In the genomic region with DNA sequence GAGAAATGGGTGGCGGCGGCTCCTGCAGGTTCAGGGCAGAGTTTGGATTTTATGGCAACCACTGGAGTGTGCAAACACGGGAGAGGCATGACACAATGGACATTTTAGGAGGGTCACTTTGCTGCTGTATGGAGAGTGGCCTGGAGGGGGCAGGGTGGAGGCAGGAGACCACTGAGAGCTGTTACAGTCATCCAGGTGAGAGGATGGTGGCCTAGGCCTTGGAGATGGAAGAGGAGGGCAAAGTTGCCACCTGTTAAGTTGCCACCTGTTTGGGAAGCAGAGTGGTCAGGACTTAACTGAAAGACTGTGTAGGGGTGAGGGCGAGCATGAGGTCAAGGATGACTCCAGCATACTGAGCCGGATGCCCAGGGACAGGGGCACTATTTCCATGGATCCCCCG, we compare ENCODE assay signal across 8 cellular contexts. TPM values are rescaled to one million over a fixed set of nuclear protein-coding genes. Genes with fewer than 3 reads are reported as not detected.
DNase-seq lines count a peak whose midpoint lies in the region; ATAC-seq and TF ChIP-seq lines count a peak whose summit lies in the region.

No MANE protein-coding gene starts in this region.

- peaks cover 0 to 9% (median 0%) of the 10 kb centered on the region in 9 donors for H3K36me3 ChIP-seq in heart left ventricle
- peaks cover 0 to 6% (median 0%) of the 10 kb centered on the region in 4 donors for H3K36me3 ChIP-seq in upper lobe of left lung

- no peaks in the 10 kb centered on the region for H3K9me3 Mint-ChIP-seq in activated naive CD8-positive, alpha-beta T cell treated with anti-CD3 and anti-CD28 coated beads, Interleukin-2, amount 50 U/mL, for 24 hours

- H3K9me3 ChIP-seq in heart left ventricle (no peaks in the 10 kb centered on the region), upper lobe of left lung (no peaks in the 10 kb centered on the region)

- H3K27ac ChIP-seq in heart left ventricle (no peak overlapping the region), upper lobe of left lung (no peak overlapping the region)

- TF ChIP-seq EP300 in upper lobe of left lung (IDR thresholded peaks at IDR 0.05): no peak

- ATAC-seq in heart left ventricle (peak in 1 of 4 donors; percentile 19), left cardiac atrium (no peak), left colon (peak; percentile 30), upper lobe of left lung (ENCODE audit: low FRiP score in 2 of 2) (no peak), HG03135 (IDR thresholded peaks at IDR 0.05; ENCODE audit: unreplicated experiment) (no peak)
- peak; percentile 56 for ATAC-seq in activated naive CD8-positive, alpha-beta T cell treated with anti-CD3 and anti-CD28 coated beads, Interleukin-2, amount 50 U/mL, for 24 hours

- 64 to 71% (median 66%) methylated on average over 6 of the region's 6 CpGs for WGBS in heart left ventricle, 4 donors
- 60 to 62% methylated on average over 4 to 6 of the region's 6 CpGs for WGBS in upper lobe of left lung, 2 donors

- peak overlapping the region; percentile 51 for H3K4me3 Mint-ChIP-seq in activated naive CD8-positive, alpha-beta T cell treated with anti-CD3 and anti-CD28 coated beads, Interleukin-2, amount 50 U/mL, for 24 hours

- peak in 1 of 5 donors; percentile 56 for DNase-seq in heart left ventricle
- DNase-seq in left cardiac atrium: no peak
- DNase-seq in RPMI8226: peak; percentile 44
- peak; percentile 72 for DNase-seq in activated naive CD8-positive, alpha-beta T cell treated with anti-CD3 and anti-CD28 coated beads, Interleukin-2, amount 50 U/mL, for 24 hours
- peak; percentile 62 to 76 for DNase-seq in left colon
- no peak for DNase-seq in upper lobe of left lung
- no peak for DNase-seq in HPDE6-E6E7 (ENCODE audit: extremely low spot score)

- H3K27me3 ChIP-seq in heart left ventricle (no peaks in the 10 kb centered on the region), upper lobe of left lung (no peaks in the 10 kb centered on the region)

- TF ChIP-seq POLR2A in heart left ventricle (IDR thresholded peaks at IDR 0.05) (no peak), upper lobe of left lung (IDR thresholded peaks at IDR 0.05) (no peak)

- intact Hi-C loops in heart left ventricle (cut with DNase I): loop anchor here in 2 of 10 donors (5.0 kb wide), 2 partner anchors 118 to 122 kb away; a partner anchor contains a TSS
- intact Hi-C loops in left cardiac atrium (cut with DNase I): no loop called here
- intact Hi-C loops in left colon (cut with DNase I, micrococcal nuclease): no loop called here

- H3K4me3 ChIP-seq in heart left ventricle (no peak overlapping the region), upper lobe of left lung (no peak overlapping the region)

- no peaks in the 10 kb centered on the region for H3K27me3 Mint-ChIP-seq in activated naive CD8-positive, alpha-beta T cell treated with anti-CD3 and anti-CD28 coated beads, Interleukin-2, amount 50 U/mL, for 24 hours

- peak overlapping the region; percentile 59 for H3K27ac Mint-ChIP-seq in activated naive CD8-positive, alpha-beta T cell treated with anti-CD3 and anti-CD28 coated beads, Interleukin-2, amount 50 U/mL, for 24 hours

- H3K4me1 ChIP-seq in heart left ventricle (peaks cover 0 to 33% (median 19%) of the 10 kb centered on the region in 12 donors), upper lobe of left lung (peaks cover 16 to 40% (median 20%) of the 10 kb centered on the region in 4 donors)

- peaks cover 40% of the 10 kb centered on the region for H3K4me1 Mint-ChIP-seq in activated naive CD8-positive, alpha-beta T cell treated with anti-CD3 and anti-CD28 coated beads, Interleukin-2, amount 50 U/mL, for 24 hours

- peak; percentile 39 to 67 (median 52) for TF ChIP-seq CTCF in heart left ventricle (IDR thresholded peaks at IDR 0.05)
- TF ChIP-seq CTCF in upper lobe of left lung (IDR thresholded peaks at IDR 0.05): peak in 5 of 6 experiments; percentile 36 to 58 (median 43)

- H3K36me3 Mint-ChIP-seq in activated naive CD8-positive, alpha-beta T cell treated with anti-CD3 and anti-CD28 coated beads, Interleukin-2, amount 50 U/mL, for 24 hours (ENCODE audit: low read depth): peaks cover 5% of the 10 kb centered on the region

RNA-seq across cellular contexts. Expression of a gene that starts 2.3 kb away (rescaled TPM):
- total RNA-seq in heart left ventricle (1 to 10 TPM; 3.5 to 9.1 (median 5.8) TPM), left cardiac atrium (1 to 10 TPM; 6.2 to 9.0 TPM), left colon (10 to 100 TPM; 27.4 to 40.6 TPM), upper lobe of left lung (100 to 1,000 TPM in 1 of 6 donors, 10 to 100 TPM in 5; 20.4 to 115 (median 28.2) TPM)
- 1 to 10 TPM; 7.6 to 8.0 TPM for polyA plus RNA-seq in heart left ventricle

RNA-seq across cellular contexts. Expression of a gene that starts 12.2 kb away (rescaled TPM):
- total RNA-seq in heart left ventricle: 100 to 1,000 TPM in 7 of 9 donors, 10 to 100 TPM in 2; 90.3 to 151 (median 105) TPM
- polyA plus RNA-seq in heart left ventricle: 100 to 1,000 TPM in 1 of 2 donors, 10 to 100 TPM in 1; 94.4 to 207 TPM
- 10 to 100 TPM; 86.7 to 94.1 TPM for total RNA-seq in left cardiac atrium
- total RNA-seq in left colon: 100 to 1,000 TPM; 214 to 243 TPM
- total RNA-seq in upper lobe of left lung: 100 to 1,000 TPM in 3 of 6 donors, 10 to 100 TPM in 3; 83.8 to 191 (median 135) TPM

RNA-seq across cellular contexts. Expression of a gene that starts 14.4 kb away (rescaled TPM):
- 10 to 100 TPM in 1 of 9 donors, 1 to 10 TPM in 4, under 1 TPM in 4; 0.14 to 14.2 (median 1.6) TPM for total RNA-seq in heart left ventricle
- polyA plus RNA-seq in heart left ventricle: under 1 TPM; 0.61 to 0.88 TPM
- 1 to 10 TPM; 2.4 to 2.8 TPM for total RNA-seq in left cardiac atrium
- total RNA-seq in left colon: 1 to 10 TPM; 3.0 to 4.2 TPM
- 10 to 100 TPM in 5 of 6 donors, 1 to 10 TPM in 1; 8.4 to 45.3 (median 32.7) TPM for total RNA-seq in upper lobe of left lung

RNA-seq across cellular contexts. Expression of a gene that starts 16.1 kb away (rescaled TPM):
- total RNA-seq in heart left ventricle: 1 to 10 TPM in 5 of 9 donors, under 1 TPM in 4; 0.25 to 6.1 (median 1.7) TPM
- 10 to 100 TPM in 1 of 2 donors, under 1 TPM in 1; 0.99 to 17.1 TPM for polyA plus RNA-seq in heart left ventricle
- total RNA-seq in left cardiac atrium: 1 to 10 TPM; 1.1 to 4.6 TPM
- total RNA-seq in left colon: 1 to 10 TPM; 2.2 to 2.4 TPM
- 10 to 100 TPM in 2 of 6 donors, 1 to 10 TPM in 4; 3.7 to 29.5 (median 6.0) TPM for total RNA-seq in upper lobe of left lung

RNA-seq across cellular contexts. Expression of a gene that starts 26.0 kb away (rescaled TPM):
- 10 to 100 TPM in 5 of 9 donors, 1 to 10 TPM in 4; 3.5 to 33.6 (median 11.8) TPM for total RNA-seq in heart left ventricle
- 1 to 10 TPM in 1 of 2 donors, under 1 TPM in 1; 0.89 to 6.2 TPM for polyA plus RNA-seq in heart left ventricle
- 10 to 100 TPM in 1 of 2 donors, 1 to 10 TPM in 1; 6.6 to 11.9 TPM for total RNA-seq in left cardiac atrium
- 1 to 10 TPM in 1 of 2 donors, under 1 TPM in 1; 0.61 to 2.5 TPM for total RNA-seq in left colon
- 1 to 10 TPM in 2 of 6 donors, under 1 TPM in 4; 0.49 to 4.2 (median 0.89) TPM for total RNA-seq in upper lobe of left lung

Comparison
In these comparisons a context has a peak if more than half of its experiments do, and no peak if none do; other contexts are left out.
1. ATAC-seq: peak in activated naive CD8-positive, alpha-beta T cell treated with anti-CD3 and anti-CD28 coated beads, Interleukin-2, amount 50 U/mL, for 24 hours (single experiment) and left colon (single experiment); none in left cardiac atrium (0 of 2), upper lobe of left lung (0 of 2) and HG03135 (single experiment).
2. DNase-seq: peak in RPMI8226 (single experiment), activated naive CD8-positive, alpha-beta T cell treated with anti-CD3 and anti-CD28 coated beads, Interleukin-2, amount 50 U/mL, for 24 hours (single experiment) and left colon (2 of 2); none in left cardiac atrium (single experiment), upper lobe of left lung (0 of 2) and HPDE6-E6E7 (single experiment).